ENCODE assay signal across 1 cellular context in the genomic region with DNA sequence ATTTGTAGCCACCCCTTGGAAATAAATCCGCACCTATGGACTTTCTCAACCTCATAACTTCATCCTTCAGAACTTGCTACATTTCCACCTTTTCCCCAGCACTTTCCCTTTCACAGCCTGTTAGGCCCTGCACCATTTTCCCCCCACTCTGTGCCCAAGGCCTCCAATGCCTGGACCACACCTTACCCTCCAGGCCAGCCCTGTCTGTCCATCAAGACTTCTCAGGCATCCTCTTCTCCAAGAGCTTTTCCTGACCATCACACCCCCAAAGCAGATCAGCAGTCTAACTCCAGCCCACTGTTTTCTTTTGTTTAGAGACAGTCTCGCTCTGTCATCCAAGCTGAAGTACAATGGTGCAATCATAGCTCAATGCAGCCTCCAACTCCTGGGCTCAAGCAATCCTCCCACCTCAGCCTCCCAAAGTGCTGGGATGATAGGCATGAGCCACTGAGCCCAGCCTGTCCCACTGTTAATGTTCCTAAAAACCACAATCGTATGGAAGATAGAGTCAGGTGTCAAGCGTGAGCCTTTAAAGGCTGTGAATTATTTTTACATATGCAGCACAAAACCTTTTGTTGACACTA.
TF ChIP-seq lines count a peak whose summit lies in the region.

No MANE protein-coding gene starts in this region.

TF ChIP-seq in SK-N-SH, 30 proteins besides CTCF, POLR2A, EP300 and RAD21 (continued from another document):
- TF ChIP-seq, protein P1, sequence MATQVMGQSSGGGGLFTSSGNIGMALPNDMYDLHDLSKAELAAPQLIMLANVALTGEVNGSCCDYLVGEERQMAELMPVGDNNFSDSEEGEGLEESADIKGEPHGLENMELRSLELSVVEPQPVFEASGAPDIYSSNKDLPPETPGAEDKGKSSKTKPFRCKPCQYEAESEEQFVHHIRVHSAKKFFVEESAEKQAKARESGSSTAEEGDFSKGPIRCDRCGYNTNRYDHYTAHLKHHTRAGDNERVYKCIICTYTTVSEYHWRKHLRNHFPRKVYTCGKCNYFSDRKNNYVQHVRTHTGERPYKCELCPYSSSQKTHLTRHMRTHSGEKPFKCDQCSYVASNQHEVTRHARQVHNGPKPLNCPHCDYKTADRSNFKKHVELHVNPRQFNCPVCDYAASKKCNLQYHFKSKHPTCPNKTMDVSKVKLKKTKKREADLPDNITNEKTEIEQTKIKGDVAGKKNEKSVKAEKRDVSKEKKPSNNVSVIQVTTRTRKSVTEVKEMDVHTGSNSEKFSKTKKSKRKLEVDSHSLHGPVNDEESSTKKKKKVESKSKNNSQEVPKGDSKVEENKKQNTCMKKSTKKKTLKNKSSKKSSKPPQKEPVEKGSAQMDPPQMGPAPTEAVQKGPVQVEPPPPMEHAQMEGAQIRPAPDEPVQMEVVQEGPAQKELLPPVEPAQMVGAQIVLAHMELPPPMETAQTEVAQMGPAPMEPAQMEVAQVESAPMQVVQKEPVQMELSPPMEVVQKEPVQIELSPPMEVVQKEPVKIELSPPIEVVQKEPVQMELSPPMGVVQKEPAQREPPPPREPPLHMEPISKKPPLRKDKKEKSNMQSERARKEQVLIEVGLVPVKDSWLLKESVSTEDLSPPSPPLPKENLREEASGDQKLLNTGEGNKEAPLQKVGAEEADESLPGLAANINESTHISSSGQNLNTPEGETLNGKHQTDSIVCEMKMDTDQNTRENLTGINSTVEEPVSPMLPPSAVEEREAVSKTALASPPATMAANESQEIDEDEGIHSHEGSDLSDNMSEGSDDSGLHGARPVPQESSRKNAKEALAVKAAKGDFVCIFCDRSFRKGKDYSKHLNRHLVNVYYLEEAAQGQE (IDR thresholded peaks at IDR 0.05; ENCODE audit: low read depth, low read length): no peak
- TF ChIP-seq USF1 (IDR thresholded peaks at IDR 0.05; ENCODE audit: borderline replicate concordance, low read depth): no peak
- TF ChIP-seq, protein P2, sequence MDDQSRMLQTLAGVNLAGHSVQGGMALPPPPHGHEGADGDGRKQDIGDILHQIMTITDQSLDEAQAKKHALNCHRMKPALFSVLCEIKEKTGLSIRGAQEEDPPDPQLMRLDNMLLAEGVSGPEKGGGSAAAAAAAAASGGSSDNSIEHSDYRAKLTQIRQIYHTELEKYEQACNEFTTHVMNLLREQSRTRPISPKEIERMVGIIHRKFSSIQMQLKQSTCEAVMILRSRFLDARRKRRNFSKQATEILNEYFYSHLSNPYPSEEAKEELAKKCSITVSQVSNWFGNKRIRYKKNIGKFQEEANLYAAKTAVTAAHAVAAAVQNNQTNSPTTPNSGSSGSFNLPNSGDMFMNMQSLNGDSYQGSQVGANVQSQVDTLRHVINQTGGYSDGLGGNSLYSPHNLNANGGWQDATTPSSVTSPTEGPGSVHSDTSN (IDR thresholded peaks at IDR 0.05): no peak
- no peak for TF ChIP-seq RXRA (IDR thresholded peaks at IDR 0.05; ENCODE audit: borderline replicate concordance, low read depth)
- no peak for TF ChIP-seq ELF1 (IDR thresholded peaks at IDR 0.05)
- no peak for TF ChIP-seq TEAD4 (IDR thresholded peaks at IDR 0.05; ENCODE audit: borderline replicate concordance, insufficient read depth)
- TF ChIP-seq SMC3 (IDR thresholded peaks at IDR 0.05; ENCODE audit: low read depth, low read length): no peak
- TF ChIP-seq ZBTB33 (IDR thresholded peaks at IDR 0.05; ENCODE audit: borderline replicate concordance, low read depth): no peak
- no peak for TF ChIP-seq EZH2phosphoT487 (IDR thresholded peaks at IDR 0.05; ENCODE audit: borderline replicate concordance, low read depth)
- TF ChIP-seq POLR2AphosphoS5 (IDR thresholded peaks at IDR 0.05; ENCODE audit: low read depth, low read length): no peak
TF ChIP-seq in SK-N-SH: peak in this region for 0.
